In genomic region chr4:8696369-8697127, GRCh38 we compare ENCODE assay signal across 1 cellular context.
TF ChIP-seq lines count a peak whose summit lies in the region.

No MANE protein-coding gene starts in this region.

TF ChIP-seq in SK-N-SH, 30 proteins besides CTCF, POLR2A, EP300 and RAD21 (continued from another document):
- no peak for TF ChIP-seq NRF1 (IDR thresholded peaks at IDR 0.05; ENCODE audit: low read depth, low read length)
- TF ChIP-seq YY1 (IDR thresholded peaks at IDR 0.05; ENCODE audit: low read depth): no peak
- no peak for TF ChIP-seq GATA2 (CRISPR knock-in tag; IDR thresholded peaks at IDR 0.05)
- TF ChIP-seq TAF1 (IDR thresholded peaks at IDR 0.05; ENCODE audit: borderline replicate concordance, low read depth, low read length): no peak
- TF ChIP-seq MEF2A (IDR thresholded peaks at IDR 0.05; ENCODE audit: borderline replicate concordance, low read depth): no peak
- no peak for TF ChIP-seq PBX3 (IDR thresholded peaks at IDR 0.05)
- TF ChIP-seq RFX5 (IDR thresholded peaks at IDR 0.05; ENCODE audit: low read length): no peak
